9 cellular contexts compared by ENCODE assay signal in genomic region chr1:71330991-71331390, GRCh38.
"Had no signal": no experiment of that assay in that cellular context is flagged by ENCODE, and none has a peak within 500 bp of the region (broad histone marks: within the 10 kb centered on the region; RNA-seq: fewer than 3 reads in every experiment).

No MANE protein-coding gene starts in this region.

- H3K4me3 Mint-ChIP-seq: GM23338, H9, HFFc6 had no signal

- H3K27ac Mint-ChIP-seq: GM23338, H9, HFFc6 had no signal

- H3K27ac ChIP-seq: GM23248 had no signal

- ATAC-seq: GM23338, HCT116 had no signal

- DNase-seq: GM23248, GOT3, H7, H9, HCEC 1CT, HFFc6 had no signal

- H3K4me1 Mint-ChIP-seq: GM23338, H9 had no signal

- H3K4me3 ChIP-seq: GM23248, GM23338, HAP-1 had no signal
